8 cellular contexts compared by ENCODE assay signal in genomic region chr12:45730116-45730841, GRCh38. TPM values are rescaled to one million over a fixed set of nuclear protein-coding genes. Genes with fewer than 3 reads are reported as not detected.
DNase-seq lines count a peak whose midpoint lies in the region; ATAC-seq and TF ChIP-seq lines count a peak whose summit lies in the region.

No MANE protein-coding gene starts in this region.

- peaks cover 26% of the 10 kb centered on the region for H3K36me3 ChIP-seq in Karpas-422 (ENCODE audit: insufficient read depth, low read length)
- H3K36me3 ChIP-seq in psoas muscle (ENCODE audit: insufficient read depth in 1 of 2, low read depth in 1 of 2): peaks cover 0 to 5% of the 10 kb centered on the region in 2 donors
- H3K36me3 ChIP-seq in uterus: no peaks in the 10 kb centered on the region

- DNase-seq in DMS53 treated with DMSO at 0.1 percent for 48 hours (lab: John Stamatoyannopoulos, UW; ENCODE audit: unreplicated experiment) (peak; percentile 83), Karpas-422 (peak; percentile 85), T-cell (peak; percentile 45 to 75 (median 61)), amniotic stem cell (lab: John Stamatoyannopoulos, UW) (peak; percentile 24), right cardiac atrium (peak; percentile 46 to 77 (median 76)), psoas muscle (peak; percentile 50 to 70), uterus (peak; percentile 31 to 47)

- H3K4me1 Mint-ChIP-seq in T-cell: peaks cover 37 to 46% (median 38%) of the 10 kb centered on the region in 3 donors

- H3K27me3 ChIP-seq in Karpas-422 (ENCODE audit: low read length) (no peaks in the 10 kb centered on the region), right cardiac atrium (ENCODE audit: control insufficient read depth, insufficient read depth) (no peaks in the 10 kb centered on the region), psoas muscle (ENCODE audit: insufficient read depth in 3 of 3, low read length in 2 of 3) (no peaks in the 10 kb centered on the region), uterus (no peaks in the 10 kb centered on the region)

- intact Hi-C loops in right cardiac atrium (cut with DNase I): no loop called here
- intact Hi-C loops in psoas muscle (cut with DNase I): no loop called here
- intact Hi-C loops in uterus (cut with DNase I; ENCODE audit: low total_unique reads): no loop called here

- under 1% methylated on average over 80 of the region's 80 CpGs for WGBS in right cardiac atrium
- WGBS in psoas muscle, 3 donors: 0 to 1% (median 0%) methylated on average over 49 to 80 of the region's 80 CpGs

- TF ChIP-seq CTCF in psoas muscle (IDR thresholded peaks at IDR 0.05) (no peak), uterus (IDR thresholded peaks at IDR 0.05) (no peak)

- H3K4me1 ChIP-seq in Karpas-422 (ENCODE audit: low read length): peaks cover 36% of the 10 kb centered on the region
- H3K4me1 ChIP-seq in right cardiac atrium (ENCODE audit: control insufficient read depth, insufficient read depth, low read length): no peaks in the 10 kb centered on the region
- peaks cover 37% of the 10 kb centered on the region for H3K4me1 ChIP-seq in psoas muscle
- peaks cover 0 to 11% of the 10 kb centered on the region in 2 donors for H3K4me1 ChIP-seq in uterus

- H2AFZ ChIP-seq in Karpas-422 (ENCODE audit: low read length): peak overlapping the region; percentile 18; the same call in 1 of the 2 replicates

- H3K4me3 ChIP-seq in Karpas-422 (ENCODE audit: low read length) (peak overlapping the region; percentile 94), right cardiac atrium (ENCODE audit: low read length) (peak overlapping the region; percentile 94), psoas muscle (peak overlapping the region; percentile 91), uterus (peak overlapping the region; percentile 83 to 93)

- no peak for TF ChIP-seq POLR2A in uterus (IDR thresholded peaks at IDR 0.05)

- CTCF ChIA-PET in T-cell (lab: Charles Lee): interaction anchor here (0.6 to 10.0 kb wide), 4 partner anchors 11 to 186 kb away, joined by 3 to 109 read pairs (median 6); no protein-coding TSS in a partner anchor

- peak overlapping the region; percentile 85 to 100 (median 95) for H3K4me3 Mint-ChIP-seq in T-cell

- H3K27ac ChIP-seq in Karpas-422 (ENCODE audit: low read length): peak overlapping the region; percentile 95
- H3K27ac ChIP-seq in right cardiac atrium (ENCODE audit: low read length): peak overlapping the region; percentile 98
- H3K27ac ChIP-seq in psoas muscle: peak overlapping the region; percentile 97
- H3K27ac ChIP-seq in uterus: peak overlapping the region; percentile 99 to 100

- no peaks in the 10 kb centered on the region for H3K9me2 ChIP-seq in Karpas-422 (replicated peaks; ENCODE audit: insufficient read depth, low read length)

- peak overlapping the region; percentile 93 to 97 for H3K27ac Mint-ChIP-seq in T-cell

- peaks cover 3% of the 10 kb centered on the region for H3K36me3 Mint-ChIP-seq in T-cell

- H3K9me3 ChIP-seq in Karpas-422 (ENCODE audit: low read length) (no peaks in the 10 kb centered on the region), right cardiac atrium (ENCODE audit: control insufficient read depth, low read length) (no peaks in the 10 kb centered on the region), psoas muscle (no peaks in the 10 kb centered on the region), uterus (no peaks in the 10 kb centered on the region)

- POLR2A ChIA-PET in T-cell (lab: Charles Lee): interaction anchor here (0.6 to 1.0 kb wide), 4 partner anchors 26 to 75 kb away, joined by 3 to 10 read pairs (median 4); no protein-coding TSS in a partner anchor

- H3K27me3 Mint-ChIP-seq in T-cell: no peaks in the 10 kb centered on the region

- H4K20me1 ChIP-seq in Karpas-422 (ENCODE audit: insufficient read depth, low read depth, low read length): no peaks in the 10 kb centered on the region

- peak overlapping the region; percentile 87 for H3K4me2 ChIP-seq in Karpas-422 (ENCODE audit: low read depth, low read length, poor library complexity, severe bottlenecking)

- peaks cover 67% of the 10 kb centered on the region for H3K79me2 ChIP-seq in Karpas-422 (ENCODE audit: low read length)

- peak in 3 of 4 experiments; percentile 5 to 9 (median 6) for ATAC-seq in T-cell (replicated peaks in 1 of 4)
- no peak for ATAC-seq in right cardiac atrium
- no peak for ATAC-seq in psoas muscle
- no peak for ATAC-seq in HG03039 (IDR thresholded peaks at IDR 0.05; ENCODE audit: unreplicated experiment)

- H3K9ac ChIP-seq in Karpas-422 (ENCODE audit: low read length): peak overlapping the region; percentile 98

- no peaks in the 10 kb centered on the region for H3K9me3 Mint-ChIP-seq in T-cell

RNA-seq across cellular contexts. Expression of gene ARID2, which starts 0.8 kb away (rescaled TPM):
- 28.4 and 61.9 TPM in 2 replicates for total RNA-seq in Karpas-422 (2014; rRNA removed; shearing (Covaris generic); ENCODE audit: low replicate concordance)
- total RNA-seq in T-cell (10 to 100 TPM; 40.2 to 67.6 (median 43.7) TPM), right cardiac atrium (10 to 100 TPM; 19.1 to 21.0 (median 20.1) TPM), psoas muscle (10 to 100 TPM; 12.5 to 17.1 (median 13.9) TPM), uterus (100 to 1,000 TPM in 1 of 4 donors, 10 to 100 TPM in 3; 24.3 to 112 (median 56.8) TPM)
- polyA plus RNA-seq in right cardiac atrium (5.4 TPM), psoas muscle (1 to 10 TPM; 2.8 to 4.9 (median 3.3) TPM)

Comparison
In these comparisons a context has a peak if more than half of its experiments do, and no peak if none do; other contexts are left out.
1. DNase-seq: peak in every context shown above with its lines; median percentile 85 in Karpas-422; 83 in DMS53 treated with DMSO at 0.1 percent for 48 hours; 76 in right cardiac atrium; 61 in T-cell; 60 in psoas muscle; 39 in uterus; 24 in amniotic stem cell.
2. ATAC-seq: peak in T-cell (3 of 4); none in right cardiac atrium (0 of 2), psoas muscle (0 of 4) and HG03039 (single experiment).
3. Peak in every context shown above with its lines, with median percentiles within 50 percentile points of each other: H3K27ac ChIP-seq and H3K4me3 ChIP-seq.